24 cellular contexts compared by ENCODE assay signal in genomic region chr5:169627551-169627950, GRCh38.
"Had no signal": no experiment of that assay in that cellular context is flagged by ENCODE, and none has a peak within 500 bp of the region (broad histone marks: within the 10 kb centered on the region; RNA-seq: fewer than 3 reads in every experiment).

No MANE protein-coding gene starts in this region.

- H3K4me3 Mint-ChIP-seq: activated CD4-positive, alpha-beta T cell treated with anti-CD3 and anti-CD28 coated beads for 36 hours; activated CD8-positive, alpha-beta T cell treated with anti-CD3 and anti-CD28 coated beads for 36 hours; activated naive CD8-positive, alpha-beta T cell treated with anti-CD3 and anti-CD28 coated beads, Interleukin-2, amount 10 ng/mL, durations not matched to agents 7 days and 5 days; activated T-cell treated with anti-CD3 and anti-CD28 coated beads, Interleukin-2, amount 50 U/mL, for 72 hours; T-helper 2 cell treated with Interferon-gamma antibody and Interleukin-4, amounts not matched to agents 5 μg/mL and 100 μg/mL, for 36 hours had no signal

- H3K27ac ChIP-seq: adrenal gland, breast epithelium, WERI-Rb-1 had no signal

- H3K27ac Mint-ChIP-seq: activated CD4-positive, alpha-beta T cell treated with anti-CD3 and anti-CD28 coated beads for 36 hours; activated CD8-positive, alpha-beta T cell treated with anti-CD3 and anti-CD28 coated beads for 36 hours; activated naive CD8-positive, alpha-beta T cell treated with anti-CD3 and anti-CD28 coated beads, Interleukin-2, amount 10 ng/mL, durations not matched to agents 7 days and 5 days; activated T-cell treated with anti-CD3 and anti-CD28 coated beads, Interleukin-2, amount 50 U/mL, for 72 hours; T-helper 2 cell treated with Interferon-gamma antibody and Interleukin-4, amounts not matched to agents 5 μg/mL and 100 μg/mL, for 36 hours had no signal

- H3K9me3 ChIP-seq: adrenal gland, breast epithelium had no signal

- H3K4me1 ChIP-seq: adrenal gland, breast epithelium had no signal

- ATAC-seq: activated CD4-positive, alpha-beta T cell treated with anti-CD3 and anti-CD28 coated beads for 36 hours; activated CD8-positive, alpha-beta T cell treated with anti-CD3 and anti-CD28 coated beads for 36 hours; activated T-cell treated with anti-CD3 and anti-CD28 coated beads, Interleukin-2, amount 50 U/mL, for 72 hours had no signal

- H3K36me3 ChIP-seq: adrenal gland, breast epithelium, MG63, WERI-Rb-1 had no signal

- H3K4me3 ChIP-seq: adrenal gland, breast epithelium, MG63 had no signal

- H3K27me3 ChIP-seq: adrenal gland, breast epithelium, MG63 had no signal

- DNase-seq: activated CD4-positive, alpha-beta T cell treated with anti-CD3 and anti-CD28 coated beads for 36 hours; activated CD8-positive, alpha-beta memory T cell treated with anti-CD3 and anti-CD28 coated beads, Interleukin-2, amount 50 U/mL, for 4 hours; activated CD8-positive, alpha-beta T cell treated with anti-CD3 and anti-CD28 coated beads for 36 hours; activated naive CD4-positive, alpha-beta T cell treated with anti-CD3 and anti-CD28 coated beads, Interleukin-2, amount 50 U/mL, for 16 hours; activated naive CD8-positive, alpha-beta T cell treated with anti-CD3 and anti-CD28 coated beads, Interleukin-2, amount 10 ng/mL, durations not matched to agents 7 days and 5 days; activated T-cell treated with anti-CD3 and anti-CD28 coated beads, Interleukin-2, amount 50 U/mL, for 72 hours; adrenal gland; caudate nucleus; MG63; MV-4-11; NCI-H1092 treated with DMSO at 0.1 percent for 48 hours; NCI-H1417 treated with DMSO at 0.1 percent for 48 hours; NCI-H1694; NCI-H2029; NCI-H2107; NCI-H345; NCI-H510A; NCI-H69; NK-92 treated with Interleukin-12 subunit alpha and Interleukin-12 subunit beta, amount 100 ng/mL, for 24 hours; OCI-M1; SHP77 treated with DMSO at 0.1 percent for 48 hours; WERI-Rb-1 had no signal
